11 cellular contexts compared by ENCODE assay signal in genomic region chr12:9134981-9135628, GRCh38. TPM values are rescaled to one million over a fixed set of nuclear protein-coding genes. Genes with fewer than 3 reads are reported as not detected.
DNase-seq lines count a peak whose midpoint lies in the region; ATAC-seq, FAIRE-seq and TF ChIP-seq lines count a peak whose summit lies in the region.
"Had no signal": no experiment of that assay in that cellular context is flagged by ENCODE, and none has a peak within 500 bp of the region (broad histone marks: within the 10 kb centered on the region; RNA-seq: fewer than 3 reads in every experiment).

No MANE protein-coding gene starts in this region.

- H3K9ac ChIP-seq in HepG2 (ENCODE audit: insufficient read depth, low read depth, low read length) = peak overlapping the region; percentile 65

- peak overlapping the region; percentile 56 for H3K4me2 ChIP-seq in HepG2 (ENCODE audit: low read depth, low read length)

- no peak for TF ChIP-seq POLR2A in HepG2 (IDR thresholded peaks at IDR 0.05; ENCODE audit: insufficient read depth in 1 of 2, low read depth in 2 of 2, low read length in 2 of 2)

- no peak overlapping the region for H2AFZ ChIP-seq in HepG2 (ENCODE audit: low read length)

- H3K4me3 ChIP-seq in GM12875 (ENCODE audit: low read depth, low read length) (no peak overlapping the region), HepG2 (replicated peaks in 1 of 3; ENCODE audit: insufficient read depth in 1 of 3, low read depth in 2 of 3, low read length in 3 of 3) (peak overlapping the region in 1 of 3 experiments; percentile 49; a peak in 1 of 6 replicates)

- peaks cover 71% of the 10 kb centered on the region for H3K4me1 ChIP-seq in HepG2 (ENCODE audit: insufficient read depth, low read length)

- no peaks in the 10 kb centered on the region for H4K20me1 ChIP-seq in HepG2 (ENCODE audit: insufficient read depth, low read length)

- H3K27me3 ChIP-seq in HepG2 (ENCODE audit: control insufficient read depth in 1 of 2, insufficient read depth in 2 of 2, low read length in 2 of 2) = no peaks in the 10 kb centered on the region

- no peaks in the 10 kb centered on the region for H3K36me3 ChIP-seq in HepG2 (replicated peaks in 1 of 2; ENCODE audit: control insufficient read depth in 1 of 2, insufficient read depth in 2 of 2, low read length in 2 of 2)

- WGBS in HepG2 (ENCODE audit: low lambda C conversion rate) = 85% methylated on average over 15 of the region's 16 CpGs

- H3K9me3 ChIP-seq in HepG2 (ENCODE audit: low read length) = peaks cover 11% of the 10 kb centered on the region

- in situ Hi-C loops in SK-MEL-5 (cut with HindIII; ENCODE audit: low pct_unique_long_range_greater_than_20kb, low sequenced_read_pairs) = no loop called here
- in situ Hi-C loops in HepG2 (cut with HindIII; ENCODE audit: extremely low pct_ligation_motif_present, low pct_unique_long_range_greater_than_20kb) = no loop called here

- ATAC-seq in HepG2 = peak; percentile 61
- ATAC-seq in HG02763 (IDR thresholded peaks at IDR 0.05; ENCODE audit: unreplicated experiment) = no peak
- no peak for ATAC-seq in GM18511 (IDR thresholded peaks at IDR 0.05; ENCODE audit: unreplicated experiment)

- TF ChIP-seq EP300 in HepG2 (IDR thresholded peaks at IDR 0.05; ENCODE audit: low read depth in 2 of 2, low read length in 2 of 2) (no peak), HepG2 (CRISPR knock-in tag; IDR thresholded peaks at IDR 0.05; ENCODE audit: borderline replicate concordance) (no peak)

- CTCF ChIA-PET in HepG2 (lab: Yijun Ruan, JAX; ENCODE audit: low intra/inter-chr PET ratio, low total read pairs) = no interaction called here

- DNase-seq in SK-MEL-5 (ENCODE audit: low read depth, low spot score) (peak; percentile 78), HepG2 (ENCODE audit: low spot score) (peak; percentile 56), NCI-H446 treated with DMSO at 0.1 percent for 48 hours (lab: John Stamatoyannopoulos, UW) (no peak), dedifferentiated amniotic fluid mesenchymal stem cell (ENCODE audit: extremely low spot score) (no peak)
- DNase-seq: NCI-H1694 treated with DMSO at 0.1 percent for 48 hours had no signal

- POLR2A ChIA-PET in HepG2 (lab: Yijun Ruan, JAX) = interaction anchor here (0.9 to 3.4 kb wide), 12 partner anchors 10 to 70 kb away, joined by 3 to 129 read pairs (median 4); partner anchors contain the start of gene A2M

- H3K79me2 ChIP-seq in HepG2 (ENCODE audit: insufficient read depth, low read length) = no peaks in the 10 kb centered on the region

- BruUV-seq in HepG2 (replicated peaks; lab: Mats Ljungman, UMichigan) = no TSS peak

- intact Hi-C loops in HepG2 (cut with micrococcal nuclease; ENCODE audit: unreplicated experiment) = no loop called here

- H3K27ac ChIP-seq in C4-2B (no peak overlapping the region), HepG2 (ENCODE audit: extremely low read length, insufficient read depth, low read length) (peak overlapping the region; percentile 96)

- FAIRE-seq in HepG2 (lab: Jason Lieb, UNC) = no peak
- FAIRE-seq: colon had no signal

- TF ChIP-seq CTCF in C4-2B (conservative IDR thresholded peaks at IDR 0.05) (peak; percentile 70), GM12875 (IDR thresholded peaks at IDR 0.05; ENCODE audit: borderline replicate concordance, insufficient read depth, low read depth, low read length) (peak; percentile 63; the same call in 1 of the 2 replicates), HepG2 (CRISPR knock-in tag; IDR thresholded peaks at IDR 0.05) (peak; percentile 67)

- TF ChIP-seq RAD21 in HepG2 (CRISPR knock-in tag; IDR thresholded peaks at IDR 0.05) = peak; percentile 34

TF ChIP-seq in HepG2, 621 proteins besides CTCF, POLR2A, EP300 and RAD21 (continues in another document):
- TF ChIP-seq PTBP1 (IDR thresholded peaks at IDR 0.05; ENCODE audit: low read depth, low read length, poor library complexity, severe bottlenecking) (no peak), ZNF264 (CRISPR knock-in tag; IDR thresholded peaks at IDR 0.05) (peak; percentile 38; the same call in 1 of the 2 replicates), ELF3 (CRISPR knock-in tag; IDR thresholded peaks at IDR 0.05) (no peak), MAFF (IDR thresholded peaks at IDR 0.05; ENCODE audit: low read depth, low read length) (0 out of 2 replicates have a peak, but pooled peaks have one; percentile 33), ARID3A (IDR thresholded peaks at IDR 0.05; ENCODE audit: low read depth, low read length) (peak; percentile 25; the same call in 1 of the 2 replicates), MAFK (conservative IDR thresholded peaks at IDR 0.05 in 1 of 2, IDR thresholded peaks at IDR 0.05 in 1 of 2; ENCODE audit: low read length in 2 of 2) (peak; percentile 39 to 51; a peak in 2 of 4 replicates), KAT7 (CRISPR knock-in tag; IDR thresholded peaks at IDR 0.05; ENCODE audit: borderline replicate concordance) (peak; percentile 59; the same call in 1 of the 2 replicates), ZMYM4 (CRISPR knock-in tag; IDR thresholded peaks at IDR 0.05) (peak; percentile 36; the same call in 1 of the 2 replicates), ZFX (CRISPR knock-in tag; IDR thresholded peaks at IDR 0.05; ENCODE audit: low read depth) (0 out of 2 replicates have a peak, but pooled peaks have one; percentile 14), STAG1 (CRISPR knock-in tag; IDR thresholded peaks at IDR 0.05) (peak; percentile 61), ZMYM3 (CRISPR knock-in tag; IDR thresholded peaks at IDR 0.05) (0 out of 2 replicates have a peak, but pooled peaks have one; percentile 38), ZNF44 (CRISPR knock-in tag; IDR thresholded peaks at IDR 0.05) (no peak), MXD3 (CRISPR knock-in tag; IDR thresholded peaks at IDR 0.05) (no peak)

RNA-seq across cellular contexts. Expression of gene A2M, which starts 19.4 kb away (rescaled TPM):
- 316 TPM in 2 replicates for total RNA-seq in SK-MEL-5 (2014; rRNA removed; shearing (Covaris generic))
- 303 and 384 TPM in 2 replicates for polyA plus RNA-seq in SK-MEL-5 (2015; cell fraction: cytosol; rRNA removed)
- 116 and 155 TPM in 2 replicates for polyA plus RNA-seq in SK-MEL-5 (2015; cell fraction: nucleus; rRNA removed)
- total RNA-seq in HepG2 (2016; rRNA removed; fragmentation: Illumina TruSeq; extraction: Trizol) = 1,675 and 2,807 TPM in 2 replicates
- total RNA-seq in HepG2 (2016; cell fraction: cytosol; rRNA removed; fragmentation: Illumina TruSeq; extraction: Trizol; ENCODE audit: low read depth) = 234 and 270 TPM in 2 replicates
- total RNA-seq in HepG2 (2016; cell fraction: insoluble cytoplasmic fraction; rRNA removed; fragmentation: Illumina TruSeq; extraction: Trizol) = 1,476 and 2,691 TPM in 2 replicates
- 813 and 957 TPM in 2 replicates for total RNA-seq in HepG2 (2016; cell fraction: membrane; rRNA removed; fragmentation: Illumina TruSeq; extraction: Trizol)
- 2,507 and 2,973 TPM in 2 replicates for total RNA-seq in HepG2 (2016; cell fraction: nucleus; rRNA removed; fragmentation: Illumina TruSeq; extraction: Trizol)
- 6,551 and 8,760 TPM in 2 replicates for polyA plus RNA-seq in HepG2 (2011; rRNA removed)
- polyA plus RNA-seq in HepG2 (2011; cell fraction: cytosol; rRNA removed) = 4,485 and 9,624 TPM in 2 replicates
- 2,489 and 3,325 TPM in 2 replicates for polyA plus RNA-seq in HepG2 (2011; cell fraction: nucleus; rRNA removed)
- polyA plus RNA-seq in HepG2 (2012) = 4,336 and 6,335 TPM in 2 replicates
- 214 and 262 TPM in 2 replicates for polyA plus RNA-seq in HepG2 (2016; cell fraction: cytosol; fragmentation: Illumina TruSeq; extraction: Trizol; ENCODE audit: low read depth)
- 1,149 and 1,250 TPM in 2 replicates for polyA plus RNA-seq in HepG2 (2016; cell fraction: insoluble cytoplasmic fraction; fragmentation: Illumina TruSeq; extraction: Trizol; ENCODE audit: low read depth)
- polyA plus RNA-seq in HepG2 (2016; cell fraction: membrane; fragmentation: Illumina TruSeq; extraction: Trizol; ENCODE audit: low read depth) = 465 and 618 TPM in 2 replicates
- 2,564 and 2,683 TPM in 2 replicates for polyA plus RNA-seq in HepG2 (2016; cell fraction: nucleus; fragmentation: Illumina TruSeq; extraction: Trizol; ENCODE audit: insufficient read depth, low read depth)
- polyA minus RNA-seq in HepG2 (2011; rRNA and poly(A)+ RNA removed; ENCODE audit: low replicate concordance) = 3.9 and 4,519 TPM in 2 replicates
- polyA minus RNA-seq in HepG2 (2011; cell fraction: cytosol; rRNA and poly(A)+ RNA removed) = 3,071 and 7,219 TPM in 2 replicates
- polyA minus RNA-seq in HepG2 (2011; cell fraction: nucleus; rRNA and poly(A)+ RNA removed) = 2,321 and 4,395 TPM in 2 replicates
- total RNA-seq: mononuclear cell had no signal

Comparison
In these comparisons a context has a peak if more than half of its experiments do, and no peak if none do; other contexts are left out.
1. DNase-seq: peak in SK-MEL-5 (single experiment) and HepG2 (single experiment); none in NCI-H446 treated with DMSO at 0.1 percent for 48 hours (single experiment) and dedifferentiated amniotic fluid mesenchymal stem cell (single experiment).
2. Peak in every context shown above with its lines, with median percentiles within 50 percentile points of each other: CTCF ChIP-seq.